In genomic region chr7:86814980-86815379, GRCh38 we compare ENCODE assay signal across 9 cellular contexts.
DNase-seq lines count a peak whose midpoint lies in the region; ATAC-seq and TF ChIP-seq lines count a peak whose summit lies in the region.
"Had no signal": no experiment of that assay in that cellular context is flagged by ENCODE, and none has a peak within 500 bp of the region (broad histone marks: within the 10 kb centered on the region; RNA-seq: fewer than 3 reads in every experiment).

No MANE protein-coding gene starts in this region.

- no peaks in the 10 kb centered on the region for H3K9me2 ChIP-seq in OCI-LY1 (ENCODE audit: low read depth, low read length)

- in situ Hi-C loops in HAP-1 (cut with MboI; ENCODE audit: low sequenced_read_pairs) (no loop called here), gastrocnemius medialis (cut with MboI; ENCODE audit: low sequenced_read_pairs in 4 of 4) (no loop called here)

- no peaks in the 10 kb centered on the region for H3F3A ChIP-seq in OCI-LY1 (ENCODE audit: insufficient read depth, low read length)

- no peak overlapping the region for H3K9ac ChIP-seq in OCI-LY1 (ENCODE audit: low read length)

- intact Hi-C loops in gastrocnemius medialis (cut with DNase I; ENCODE audit: low total_unique reads) = no loop called here

- TF ChIP-seq POLR2A in gastrocnemius medialis (IDR thresholded peaks at IDR 0.05) = no peak

- peak; percentile 76 for TF ChIP-seq CTCF in OCI-LY1 (IDR thresholded peaks at IDR 0.05; ENCODE audit: low read length)
- TF ChIP-seq CTCF in foreskin keratinocyte (conservative IDR thresholded peaks at IDR 0.05) = peak; percentile 41
- peak in 2 of 5 experiments; percentile 29 to 30 for TF ChIP-seq CTCF in gastrocnemius medialis (IDR thresholded peaks at IDR 0.05 in 4 of 5, conservative IDR thresholded peaks at IDR 0.05 in 1 of 5)

- H3K27ac ChIP-seq in OCI-LY1 (ENCODE audit: low read depth, low read length, poor library complexity, severe bottlenecking) = no peak overlapping the region
- no peak overlapping the region for H3K27ac ChIP-seq in foreskin keratinocyte
- H3K27ac ChIP-seq in gastrocnemius medialis = no peak overlapping the region
- H3K27ac ChIP-seq: HL-60 had no signal

- no peaks in the 10 kb centered on the region for H3K79me2 ChIP-seq in OCI-LY1 (ENCODE audit: insufficient read depth, low read length)

- no peak overlapping the region for H2AFZ ChIP-seq in OCI-LY1 (ENCODE audit: low read length)

- H3K4me1 ChIP-seq in HAP-1 (no peaks in the 10 kb centered on the region), OCI-LY1 (ENCODE audit: insufficient read depth, low read length, severe bottlenecking) (no peaks in the 10 kb centered on the region), foreskin keratinocyte (no peaks in the 10 kb centered on the region), gastrocnemius medialis (no peaks in the 10 kb centered on the region)

- H3K9me3 ChIP-seq in HAP-1 = no peaks in the 10 kb centered on the region
- H3K9me3 ChIP-seq in OCI-LY1 (ENCODE audit: low read length) = no peaks in the 10 kb centered on the region
- H3K9me3 ChIP-seq in gastrocnemius medialis = no peaks in the 10 kb centered on the region

- H4K20me1 ChIP-seq in OCI-LY1 (ENCODE audit: insufficient read depth, low read length) = no peaks in the 10 kb centered on the region

- H3K4me2 ChIP-seq in OCI-LY1 (ENCODE audit: low read length) = no peak overlapping the region

- H3K4me3 ChIP-seq in HAP-1 = no peak overlapping the region
- no peak overlapping the region for H3K4me3 ChIP-seq in OCI-LY1 (ENCODE audit: low read depth, low read length, poor library complexity, severe bottlenecking)
- H3K4me3 ChIP-seq in gastrocnemius medialis = no peak overlapping the region

- ATAC-seq in foreskin keratinocyte (peak; percentile 14), HG02759 (IDR thresholded peaks at IDR 0.05; ENCODE audit: unreplicated experiment) (no peak), gastrocnemius medialis (no peak)
- no peak for ATAC-seq in activated CD4-positive, CD25-positive, alpha-beta regulatory T cell treated with anti-CD3 and anti-CD28 coated beads, Interleukin-2, amount 50 U/mL, for 24 hours

- DNase-seq in DMS114 treated with DMSO at 0.1 percent for 48 hours (lab: John Stamatoyannopoulos, UW; ENCODE audit: unreplicated experiment) (peak; percentile 37), HAP-1 (ENCODE audit: low spot score in 2 of 2) (peak; percentile 18 to 28), foreskin keratinocyte (peak in 1 of 2 donors; percentile 6), cerebellar nuclear complex (lab: John Stamatoyannopoulos, UW) (no peak), gastrocnemius medialis (no peak)

- no peaks in the 10 kb centered on the region for H3K36me3 ChIP-seq in HAP-1 (replicated peaks)
- H3K36me3 ChIP-seq in OCI-LY1 (ENCODE audit: insufficient read depth, low read length) = no peaks in the 10 kb centered on the region
- no peaks in the 10 kb centered on the region for H3K36me3 ChIP-seq in gastrocnemius medialis

- H3K27me3 ChIP-seq in HAP-1 (ENCODE audit: low read depth) (peaks cover 4% of the 10 kb centered on the region; the same call in 1 of the 2 replicates), OCI-LY1 (ENCODE audit: insufficient read depth, low read length) (no peaks in the 10 kb centered on the region), foreskin keratinocyte (no peaks in the 10 kb centered on the region), gastrocnemius medialis (no peaks in the 10 kb centered on the region)

Comparison
In these comparisons a context has a peak if more than half of its experiments do, and no peak if none do; other contexts are left out.
1. DNase-seq: peak in DMS114 treated with DMSO at 0.1 percent for 48 hours (single experiment) and HAP-1 (2 of 2); none in cerebellar nuclear complex (0 of 2) and gastrocnemius medialis (0 of 2).